ENCODE assay signal across 19 cellular contexts in genomic region chr9:107628444-107628843, GRCh38.
"Had no signal": no experiment of that assay in that cellular context is flagged by ENCODE, and none has a peak within 500 bp of the region (broad histone marks: within the 10 kb centered on the region; RNA-seq: fewer than 3 reads in every experiment).

No MANE protein-coding gene starts in this region.

- ATAC-seq: SK-N-SH treated with all-trans-retinoic acid at 6 μM for 48 hours had no signal

- H3K4me3 ChIP-seq: SJCRH30 had no signal

- H3K4me2 ChIP-seq: KMS-11 had no signal

- H3K27ac ChIP-seq: KMS-11, SJCRH30 had no signal

- H3K9me3 ChIP-seq: SJCRH30 had no signal

- H3K9ac ChIP-seq: KMS-11 had no signal

- H3K4me1 ChIP-seq: SJCRH30 had no signal

- FAIRE-seq: RCC 7860 had no signal

- H3K36me3 ChIP-seq: SJCRH30 had no signal

- DNase-seq: Kasumi-1, MM.1S, NCI-H1092 treated with DMSO at 0.1 percent for 48 hours, NCI-H1436, NCI-H187, NCI-H2029, NCI-H2081 treated with DMSO at 0.1 percent for 48 hours, NCI-H2171, NCI-H226, NCI-H446, NCI-H510A, NCI-H524 treated with DMSO at 0.1 percent for 48 hours, NCI-H774, Right ventricle myocardium superior, RPMI8226, SJCRH30 had no signal
